Comparison of ENCODE assay signal across 8 cellular contexts in genomic region chr1:99969729-99970591, GRCh38. TPM values are rescaled to one million over a fixed set of nuclear protein-coding genes. Genes with fewer than 3 reads are reported as not detected.
DNase-seq lines count a peak whose midpoint lies in the region; ATAC-seq and TF ChIP-seq lines count a peak whose summit lies in the region.

SLC35A3 (plus strand) TSS chr1:99969996; CDS start chr1:99993555, 23,559 bp downstream.

- 1% methylated on average over 59 of the region's 73 CpGs for WGBS in hepatocyte (ENCODE audit: low lambda C conversion rate, missing lambda C conversion rate)

- H3K9me2 ChIP-seq in hepatocyte (replicated peaks; ENCODE audit: insufficient read depth): no peaks in the 10 kb centered on the region

- peak within 1 kb of the TSS; percentile 98 for H2AFZ ChIP-seq in hepatocyte

- H3K27me3 ChIP-seq in ascending aorta (no peaks in the 10 kb centered on the region), hepatocyte (no peaks in the 10 kb centered on the region)

- H3K4me2 ChIP-seq in hepatocyte: peak within 1 kb of the TSS; percentile 85

- in situ Hi-C loops in GM13976 (cut with MboI; ENCODE audit: low sequenced_read_pairs, unreplicated experiment): no loop called here

- H3K27ac ChIP-seq in ascending aorta (peak within 1 kb of the TSS; percentile 66 to 76), hepatocyte (peak within 1 kb of the TSS; percentile 98)

- H3K4me1 ChIP-seq in ascending aorta (peaks cover 2 to 4% of the 10 kb centered on the region in 2 donors), hepatocyte (ENCODE audit: insufficient read depth) (peaks cover 14% of the 10 kb centered on the region)

- H3K36me3 ChIP-seq in ascending aorta (peaks cover 2 to 3% of the 10 kb centered on the region in 2 donors), hepatocyte (replicated peaks; ENCODE audit: insufficient read depth, low read depth) (no peaks in the 10 kb centered on the region)

- DNase-seq in GM13976 (ENCODE audit: low spot score) (peak; percentile 93), NCI-H1105 treated with DMSO at 0.1 percent for 48 hours (lab: John Stamatoyannopoulos, UW) (peak; percentile 85), ascending aorta (ENCODE audit: low spot score in 2 of 2) (peak; percentile 9 to 85), hepatocyte (ENCODE audit: low spot score) (peak; percentile 88), retina (peak; percentile 92), cortex of kidney (lab: John Stamatoyannopoulos, UW) (no peak)

- H3K79me2 ChIP-seq in hepatocyte: peaks cover 45% of the 10 kb centered on the region

- no peaks in the 10 kb centered on the region for H4K20me1 ChIP-seq in hepatocyte (ENCODE audit: insufficient read depth, poor library complexity, severe bottlenecking)

- intact Hi-C loops in T-helper 2 cell treated with Interferon-gamma antibody and Interleukin-4, amounts not matched to agents 100 ng/mL and 5 ng/mL, for 36 hours (cut with micrococcal nuclease): loop anchor here (1.0 to 5.0 kb wide), 6 partner anchors 69 to 927 kb away; partner anchors contain the start of genes RTCA, SLC30A7 and TRMT13
- intact Hi-C loops in ascending aorta (cut with DNase I): loop anchor here (5.0 kb wide), 3 partner anchors 53 to 162 kb away; partner anchors contain the start of genes AGL, SASS6 and TRMT13

- peak within 1 kb of the TSS; percentile 82 to 85 for H3K4me3 ChIP-seq in ascending aorta
- peak within 1 kb of the TSS; percentile 84 for H3K4me3 ChIP-seq in hepatocyte

- ATAC-seq in HG02678 (IDR thresholded peaks at IDR 0.05; ENCODE audit: unreplicated experiment): peak; percentile 89

- TF ChIP-seq CTCF in GM13976 (IDR thresholded peaks at IDR 0.05; ENCODE audit: borderline replicate concordance, control extremely low read depth, extremely low read depth, insufficient read depth, missing control alignments) (no peak), ascending aorta (IDR thresholded peaks at IDR 0.05) (no peak), hepatocyte (IDR thresholded peaks at IDR 0.05; ENCODE audit: poor library complexity) (no peak)

- H3K9me3 ChIP-seq in ascending aorta (no peaks in the 10 kb centered on the region), hepatocyte (ENCODE audit: low read depth) (no peaks in the 10 kb centered on the region)

RNA-seq across cellular contexts. Expression of gene SLC35A3, which starts in this region (rescaled TPM):
- total RNA-seq in T-helper 2 cell treated with Interferon-gamma antibody and Interleukin-4, amounts not matched to agents 100 ng/mL and 5 ng/mL, for 36 hours: 16.8 and 17.2 TPM in 2 replicates
- total RNA-seq in ascending aorta (8.4 TPM), hepatocyte (39.7 and 56.1 TPM in 2 replicates)
- 16.7 and 18.9 TPM in 2 replicates for polyA plus RNA-seq in hepatocyte
